Comparison of ENCODE assay signal across 38 cellular contexts in the genomic region with DNA sequence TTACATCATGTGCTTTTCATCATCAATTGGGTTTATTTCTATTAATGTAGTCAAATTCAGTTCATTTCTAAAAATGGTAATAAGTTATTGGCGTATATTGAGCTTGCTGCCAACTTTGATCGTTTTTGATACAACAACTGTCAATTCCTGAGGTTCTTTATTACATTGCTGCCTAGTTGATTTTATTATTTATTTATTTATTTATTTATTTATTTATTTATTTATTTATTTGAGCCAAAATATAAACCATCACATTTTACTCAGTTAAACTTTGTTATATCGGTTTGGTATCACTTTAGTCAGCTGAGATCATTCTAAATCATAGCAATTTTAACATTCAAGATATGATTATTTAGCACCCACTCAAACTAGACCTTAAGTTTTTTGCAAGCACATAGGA.
"Had no signal": no experiment of that assay in that cellular context is flagged by ENCODE, and none has a peak within 500 bp of the region (broad histone marks: within the 10 kb centered on the region; RNA-seq: fewer than 3 reads in every experiment).

No MANE protein-coding gene starts in this region.

- H3K36me3 Mint-ChIP-seq: activated naive CD4-positive, alpha-beta T cell treated with anti-CD3 and anti-CD28 coated beads, Interleukin-2, amount 10 ng/mL, durations not matched to agents 7 days and 5 days; activated naive CD4-positive, alpha-beta T cell treated with anti-CD3 and anti-CD28 coated beads, Interleukin-2, amount 50 U/mL, for 24 hours; activated naive CD4-positive, alpha-beta T cell treated with anti-CD3 and anti-CD28 coated beads, Interleukin-2, amount 50 U/mL, for 72 hours; activated naive CD8-positive, alpha-beta T cell; activated naive CD8-positive, alpha-beta T cell treated with anti-CD3 and anti-CD28 coated beads for 36 hours; activated naive CD8-positive, alpha-beta T cell treated with anti-CD3 and anti-CD28 coated beads, Interleukin-2, amount 10 ng/mL, durations not matched to agents 7 days and 5 days; brain had no signal

- DNase-seq: activated effector memory CD4-positive, alpha-beta T cell treated with anti-CD3 and anti-CD28 coated beads, Interleukin-2, amount 50 U/mL, for 16 hours; activated effector memory CD4-positive, alpha-beta T cell treated with Interleukin-2 at 50 U/mL for 16 hours; activated gamma-delta T cell; activated gamma-delta T cell treated with Interleukin-2 at 50 U/mL for 16 hours; activated naive CD4-positive, alpha-beta T cell; activated naive CD4-positive, alpha-beta T cell treated with anti-CD3 and anti-CD28 coated beads for 36 hours; activated naive CD4-positive, alpha-beta T cell treated with anti-CD3 and anti-CD28 coated beads, Interleukin-2, amount 10 ng/mL, durations not matched to agents 7 days and 5 days; activated naive CD4-positive, alpha-beta T cell treated with anti-CD3 and anti-CD28 coated beads, Interleukin-2, amount 50 U/mL, for 16 hours; activated naive CD4-positive, alpha-beta T cell treated with Interleukin-2 at 50 U/mL for 16 hours; activated naive CD8-positive, alpha-beta T cell treated with anti-CD3 and anti-CD28 coated beads for 36 hours; activated naive CD8-positive, alpha-beta T cell treated with anti-CD3 and anti-CD28 coated beads, Interleukin-2, amount 10 ng/mL, durations not matched to agents 7 days and 5 days; activated naive CD8-positive, alpha-beta T cell treated with anti-CD3 and anti-CD28 coated beads, Interleukin-2, amount 50 U/mL, for 24 hours; activated T-cell treated with anti-CD3 and anti-CD28 coated beads for 4 hours; activated T-cell treated with anti-CD3 and anti-CD28 coated beads, Interleukin-2, amount 50 U/mL, for 1 hour; activated T-cell treated with anti-CD3 and anti-CD28 coated beads, Interleukin-2, amount 50 U/mL, for 24 hours; activated T-cell treated with anti-CD3 and anti-CD28 coated beads, Interleukin-2, amount 50 U/mL, for 4 hours; activated T-cell treated with anti-CD3 and anti-CD28 coated beads, Interleukin-2, amount 50 U/mL, for 48 hours; activated T-cell treated with anti-CD3 and anti-CD28 coated beads, Interleukin-2, amount 50 U/mL, for 72 hours; amniotic stem cell; aorta; body of pancreas; brain microvascular endothelial cell; caudate nucleus; central memory CD4-positive, alpha-beta T cell; cerebellar nuclear complex had no signal

- H3K27ac ChIP-seq: ascending aorta, body of pancreas, brain microvascular endothelial cell, breast epithelium, cardiac muscle cell had no signal

- H3K9me3 ChIP-seq: ascending aorta, body of pancreas had no signal

- H3K4me1 Mint-ChIP-seq: activated naive CD4-positive, alpha-beta T cell treated with anti-CD3 and anti-CD28 coated beads, Interleukin-2, amount 10 ng/mL, durations not matched to agents 7 days and 5 days; activated naive CD8-positive, alpha-beta T cell treated with anti-CD3 and anti-CD28 coated beads, Interleukin-2, amount 50 U/mL, for 24 hours; central memory CD8-positive, alpha-beta T cell had no signal

- H3K36me3 ChIP-seq: ascending aorta, brain microvascular endothelial cell, breast epithelium, cardiac muscle cell had no signal

- H3K9me3 Mint-ChIP-seq: activated naive CD4-positive, alpha-beta T cell treated with anti-CD3 and anti-CD28 coated beads for 36 hours; activated naive CD4-positive, alpha-beta T cell treated with anti-CD3 and anti-CD28 coated beads, Interleukin-2, amount 10 ng/mL, durations not matched to agents 7 days and 5 days; activated naive CD4-positive, alpha-beta T cell treated with anti-CD3 and anti-CD28 coated beads, Interleukin-2, amount 50 U/mL, for 24 hours; activated naive CD4-positive, alpha-beta T cell treated with anti-CD3 and anti-CD28 coated beads, Interleukin-2, amount 50 U/mL, for 72 hours; activated naive CD8-positive, alpha-beta T cell treated with anti-CD3 and anti-CD28 coated beads for 36 hours; activated naive CD8-positive, alpha-beta T cell treated with anti-CD3 and anti-CD28 coated beads, Interleukin-2, amount 10 ng/mL, durations not matched to agents 7 days and 5 days; activated naive CD8-positive, alpha-beta T cell treated with anti-CD3 and anti-CD28 coated beads, Interleukin-2, amount 50 U/mL, for 24 hours; activated T-cell treated with anti-CD3 and anti-CD28 coated beads, Interleukin-2, amount 50 U/mL, for 24 hours; activated T-cell treated with anti-CD3 and anti-CD28 coated beads, Interleukin-2, amount 50 U/mL, for 4 hours; activated T-cell treated with anti-CD3 and anti-CD28 coated beads, Interleukin-2, amount 50 U/mL, for 72 hours; activated T-helper 1 cell treated with anti-CD3 and anti-CD28 coated beads, Interleukin-12 subunit alpha, Interleukin-12 subunit beta, Interleukin-2, Interleukin-4 antibody, amounts not matched to agents 30 ng/mL and 10 ng/mL and 1 ng/mL, durations not matched to agents 14 hours and 24 hours and 36 hours; activated T-helper 17 cell treated with anti-CD3 and anti-CD28 coated beads, Interleukin-2, amount 50 U/mL, for 72 hours; activated T-helper 2 cell treated with anti-CD3 and anti-CD28 coated beads, Interferon-gamma antibody, Interleukin-2, Interleukin-4, amounts not matched to agents 10 μg/mL and 5 μg/mL and 100 μg/mL, durations not matched to agents 14 hours and 24 hours and 36 hours; brain; central memory CD8-positive, alpha-beta T cell had no signal

- H3K27me3 Mint-ChIP-seq: brain had no signal

- H3K27ac Mint-ChIP-seq: activated naive CD4-positive, alpha-beta T cell treated with anti-CD3 and anti-CD28 coated beads for 36 hours; activated naive CD4-positive, alpha-beta T cell treated with anti-CD3 and anti-CD28 coated beads, Interleukin-2, amount 10 ng/mL, durations not matched to agents 7 days and 5 days; activated naive CD4-positive, alpha-beta T cell treated with anti-CD3 and anti-CD28 coated beads, Interleukin-2, amount 50 U/mL, for 24 hours; activated naive CD4-positive, alpha-beta T cell treated with anti-CD3 and anti-CD28 coated beads, Interleukin-2, amount 50 U/mL, for 72 hours; activated naive CD8-positive, alpha-beta T cell; activated naive CD8-positive, alpha-beta T cell treated with anti-CD3 and anti-CD28 coated beads for 36 hours; activated naive CD8-positive, alpha-beta T cell treated with anti-CD3 and anti-CD28 coated beads, Interleukin-2, amount 10 ng/mL, durations not matched to agents 7 days and 5 days; activated naive CD8-positive, alpha-beta T cell treated with anti-CD3 and anti-CD28 coated beads, Interleukin-2, amount 50 U/mL, for 24 hours; activated T-cell treated with anti-CD3 and anti-CD28 coated beads, Interleukin-2, amount 50 U/mL, for 24 hours; activated T-cell treated with anti-CD3 and anti-CD28 coated beads, Interleukin-2, amount 50 U/mL, for 72 hours; activated T-helper 1 cell treated with anti-CD3 and anti-CD28 coated beads, Interleukin-12 subunit alpha, Interleukin-12 subunit beta, Interleukin-2, Interleukin-4 antibody, amounts not matched to agents 30 ng/mL and 10 ng/mL and 1 ng/mL, durations not matched to agents 14 hours and 24 hours and 36 hours; activated T-helper 17 cell treated with anti-CD3 and anti-CD28 coated beads, Interleukin-2, amount 50 U/mL, for 72 hours; activated T-helper 2 cell treated with anti-CD3 and anti-CD28 coated beads, Interferon-gamma antibody, Interleukin-2, Interleukin-4, amounts not matched to agents 10 μg/mL and 5 μg/mL and 100 μg/mL, durations not matched to agents 14 hours and 24 hours and 36 hours; brain had no signal

- FAIRE-seq: astrocyte, bronchial epithelial cell had no signal

- H3K4me3 Mint-ChIP-seq: activated naive CD4-positive, alpha-beta T cell treated with anti-CD3 and anti-CD28 coated beads for 36 hours; activated naive CD4-positive, alpha-beta T cell treated with anti-CD3 and anti-CD28 coated beads, Interleukin-2, amount 10 ng/mL, durations not matched to agents 7 days and 5 days; activated naive CD4-positive, alpha-beta T cell treated with anti-CD3 and anti-CD28 coated beads, Interleukin-2, amount 50 U/mL, for 24 hours; activated naive CD8-positive, alpha-beta T cell; activated naive CD8-positive, alpha-beta T cell treated with anti-CD3 and anti-CD28 coated beads for 36 hours; activated naive CD8-positive, alpha-beta T cell treated with anti-CD3 and anti-CD28 coated beads, Interleukin-2, amount 10 ng/mL, durations not matched to agents 7 days and 5 days; activated naive CD8-positive, alpha-beta T cell treated with anti-CD3 and anti-CD28 coated beads, Interleukin-2, amount 50 U/mL, for 24 hours; activated T-cell treated with anti-CD3 and anti-CD28 coated beads, Interleukin-2, amount 50 U/mL, for 24 hours; activated T-cell treated with anti-CD3 and anti-CD28 coated beads, Interleukin-2, amount 50 U/mL, for 4 hours; activated T-cell treated with anti-CD3 and anti-CD28 coated beads, Interleukin-2, amount 50 U/mL, for 72 hours; activated T-helper 1 cell treated with anti-CD3 and anti-CD28 coated beads, Interleukin-12 subunit alpha, Interleukin-12 subunit beta, Interleukin-2, Interleukin-4 antibody, amounts not matched to agents 30 ng/mL and 10 ng/mL and 1 ng/mL, durations not matched to agents 14 hours and 24 hours and 36 hours; activated T-helper 17 cell treated with anti-CD3 and anti-CD28 coated beads, Interleukin-2, amount 50 U/mL, for 72 hours; brain; central memory CD8-positive, alpha-beta T cell had no signal

- H3K4me3 ChIP-seq: ascending aorta, body of pancreas, breast epithelium, cardiac muscle cell had no signal

- H3K4me1 ChIP-seq: ascending aorta, body of pancreas, breast epithelium had no signal

- H3K27me3 ChIP-seq: ascending aorta, body of pancreas, brain microvascular endothelial cell, cardiac muscle cell had no signal
